14 cellular contexts compared by ENCODE assay signal in genomic region chr4:68703168-68703567, GRCh38. TPM values are rescaled to one million over a fixed set of nuclear protein-coding genes. Genes with fewer than 3 reads are reported as not detected.
DNase-seq lines count a peak whose midpoint lies in the region; ATAC-seq and TF ChIP-seq lines count a peak whose summit lies in the region.
"Not testable (repeated sequence)": the region's sequence is repeated elsewhere in the genome, so short reads cannot be mapped to it uniquely, and the experiment has no call there.
"Had no signal": no experiment of that assay in that cellular context is flagged by ENCODE, and none has a peak within 500 bp of the region (broad histone marks: within the 10 kb centered on the region; RNA-seq: fewer than 3 reads in every experiment).

No MANE protein-coding gene starts in this region.

- CTCF ChIA-PET in WTC11 (lab: Charles Lee); mammary epithelial cell (lab: Charles Lee; ENCODE audit: low non-redundant PET): not testable (repeated sequence)

- H3K36me3 ChIP-seq in GM23338 (ENCODE audit: insufficient read depth); NT2/D1 (ENCODE audit: insufficient read depth, insufficient read length, low read length); mammary epithelial cell (ENCODE audit: insufficient read depth, low read length); neural progenitor cell: not testable (repeated sequence)

- not testable (repeated sequence) for BruUV-seq in mammary epithelial cell (replicated peaks; lab: Mats Ljungman, UMichigan)

- H3K27me3 Mint-ChIP-seq in GM23338 (ENCODE audit: insufficient read depth, low read depth, poor library complexity); WTC11 (ENCODE audit: low read depth); neural progenitor cell (ENCODE audit: insufficient read depth, low read depth): not testable (repeated sequence)

- WGBS in mammary epithelial cell (ENCODE audit: low coverage, missing lambda C conversion rate), result 86% methylated on average over 2 of the region's 2 CpGs

- POLR2A ChIA-PET in WTC11 (lab: Charles Lee), result not testable (repeated sequence)

- not testable (repeated sequence) for ATAC-seq in GM23338, WTC11, foreskin keratinocyte

- H3K4me2 ChIP-seq in GM23338; mammary epithelial cell (ENCODE audit: insufficient read depth, low read depth, low read length); neural progenitor cell: not testable (repeated sequence)

- H3K4me3 ChIP-seq in GM23338; NT2/D1 (ENCODE audit: insufficient read length, low read depth); mammary epithelial cell (replicated peaks in 1 of 3; ENCODE audit: insufficient read depth in 1 of 3, low read depth in 2 of 3, low read length in 3 of 3); neural progenitor cell: not testable (repeated sequence)

- intact Hi-C loops in mammary epithelial cell (cut with micrococcal nuclease), result not testable (repeated sequence)

- H3K79me2 ChIP-seq in GM23338 (replicated peaks; ENCODE audit: insufficient read depth); mammary epithelial cell (ENCODE audit: insufficient read depth, low read length); neural progenitor cell (ENCODE audit: low read depth): not testable (repeated sequence)

- H3K4me1 ChIP-seq in GM23338 (ENCODE audit: insufficient read depth); NT2/D1 (ENCODE audit: insufficient read depth, insufficient read length); mammary epithelial cell (ENCODE audit: insufficient read depth, low read length); foreskin keratinocyte; neural progenitor cell: not testable (repeated sequence)

- not testable (repeated sequence) for H3K27ac ChIP-seq in GM23338 (ENCODE audit: low read depth); mammary epithelial cell (ENCODE audit: insufficient read depth, low read depth, low read length); foreskin keratinocyte; neural progenitor cell

- DNase-seq in A172 (ENCODE audit: low spot score), result peak; percentile 9
- DNase-seq in GM23338 (ENCODE audit: low spot score), result peak; percentile 21
- peak; percentile 28 for DNase-seq in NT2/D1 (ENCODE audit: low read depth, low spot score)
- DNase-seq in WTC11 (ENCODE audit: low spot score), result peak; percentile 23
- DNase-seq in mammary epithelial cell, result peak; percentile 11
- DNase-seq in foreskin keratinocyte, result peak; percentile 3 to 28
- DNase-seq in neural progenitor cell (ENCODE audit: low spot score), result peak; percentile 1
- DNase-seq in smooth muscle cell of the brain vasculature (ENCODE audit: low read depth, low spot score), result peak; percentile 26

- H3K9me3 ChIP-seq in NT2/D1 (ENCODE audit: insufficient read depth, low read length), result peaks cover 20% of the 10 kb centered on the region
- H3K9me3 ChIP-seq in mammary epithelial cell (replicated peaks; ENCODE audit: insufficient read depth, low read length); neural progenitor cell (ENCODE audit: low read depth): not testable (repeated sequence)

- not testable (repeated sequence) for TF ChIP-seq CTCF in GM23338 (conservative IDR thresholded peaks at IDR 0.05; ENCODE audit: low read depth in 2 of 2); WTC11 (IDR thresholded peaks at IDR 0.05); mammary epithelial cell (conservative IDR thresholded peaks at IDR 0.05 in 1 of 2, IDR thresholded peaks at IDR 0.05 in 1 of 2; ENCODE audit: extremely low read depth in 1 of 2, insufficient read depth in 1 of 2, low read depth in 1 of 2, low read length in 2 of 2); foreskin keratinocyte (conservative IDR thresholded peaks at IDR 0.05); neural progenitor cell (IDR thresholded peaks at IDR 0.05)

- H3K4me3 Mint-ChIP-seq in GM23338, WTC11, neural progenitor cell: not testable (repeated sequence)

- H3K36me3 Mint-ChIP-seq in GM23338 (ENCODE audit: low read depth) (peaks cover 21% of the 10 kb centered on the region), WTC11 (peaks cover 19% of the 10 kb centered on the region)
- not testable (repeated sequence) for H3K36me3 Mint-ChIP-seq in neural progenitor cell

- H3K9me3 Mint-ChIP-seq in GM23338 (peaks cover 23% of the 10 kb centered on the region), WTC11 (peaks cover 55% of the 10 kb centered on the region)
- not testable (repeated sequence) for H3K9me3 Mint-ChIP-seq in neural progenitor cell

- not testable (repeated sequence) for H3K27me3 ChIP-seq in GM23338 (ENCODE audit: insufficient read depth); NT2/D1 (ENCODE audit: insufficient read depth, insufficient read length); mammary epithelial cell (ENCODE audit: insufficient read depth, low read length); foreskin keratinocyte; neural progenitor cell

- H3K27ac Mint-ChIP-seq in GM23338, WTC11, neural progenitor cell: not testable (repeated sequence)

- H3K4me1 Mint-ChIP-seq in GM23338, WTC11, neural progenitor cell: not testable (repeated sequence)

- not testable (repeated sequence) for H4K20me1 ChIP-seq in GM23338 (replicated peaks; ENCODE audit: insufficient read depth); mammary epithelial cell (ENCODE audit: insufficient read depth, low read length); neural progenitor cell (ENCODE audit: low read depth)

- not testable (repeated sequence) for H3K9me2 ChIP-seq in GM23338 (ENCODE audit: insufficient read depth)

- H2AFZ ChIP-seq in GM23338; mammary epithelial cell (ENCODE audit: low read depth, low read length); neural progenitor cell (replicated peaks): not testable (repeated sequence)

- not testable (repeated sequence) for H3K9ac ChIP-seq in NT2/D1 (ENCODE audit: insufficient read length, low read depth); mammary epithelial cell (ENCODE audit: insufficient read depth, low read length); neural progenitor cell

- in situ Hi-C loops in mammary epithelial cell (cut with MboI; ENCODE audit: low sequenced_read_pairs in 2 of 2), result not testable (repeated sequence)

- H3F3A ChIP-seq in GM23338 (replicated peaks; ENCODE audit: low read depth); neural progenitor cell (ENCODE audit: low read depth): not testable (repeated sequence)

- dilution Hi-C loops in mammary epithelial cell (cut with HindIII; ENCODE audit: low sequenced_read_pairs), result not testable (repeated sequence)

RNA-seq across cellular contexts. Expression of gene UGT2B15, which starts 32.7 kb away (rescaled TPM):
- total RNA-seq in A172 (2014; rRNA removed; shearing (Covaris generic)), result not detected in 2 replicates
- not detected in 2 replicates for total RNA-seq in GM23338 (2014; rRNA removed; shearing (Covaris generic))
- polyA plus RNA-seq in GM23338 (2016; fragmentation: Nextera tagmentation; extraction: Ambion mirVana) (not detected in 2 replicates), mammary epithelial cell (not detected), foreskin keratinocyte (not detected in 2 replicates)
- total RNA-seq in WTC11 (2021) (0.22 to 0.25 TPM (median 0.25 TPM) in 3 replicates), mammary epithelial cell (not detected), foreskin keratinocyte (not detected in 2 replicates), neural progenitor cell (ENCODE audit: low replicate concordance) (not detected in 2 replicates)
- not detected for polyA minus RNA-seq in mammary epithelial cell
- total RNA-seq: CD4-positive, alpha-beta T cell; CD8-positive, alpha-beta memory T cell; Daoy; H4; H9 had no signal
- polyA plus RNA-seq: CD14-positive monocyte; CD8-positive, alpha-beta memory T cell had no signal
